ENCODE assay signal across 14 cellular contexts in genomic region chr6:156840136-156840535, GRCh38.
A peak's percentile ranks its signal among the peaks of the same experiment; 100 is the strongest.
DNase-seq lines count a peak whose midpoint lies in the region; ATAC-seq, FAIRE-seq and TF ChIP-seq lines count a peak whose summit lies in the region.
"Had no signal": no experiment of that assay in that cellular context is flagged by ENCODE, and none has a peak within 500 bp of the region (broad histone marks: within the 10 kb centered on the region; RNA-seq: fewer than 3 reads in every experiment).

No MANE protein-coding gene starts in this region.

- peak overlapping the region; percentile 7 for H3K4me3 ChIP-seq in left ventricle myocardium inferior
- H3K4me3 ChIP-seq in psoas muscle, result no peak overlapping the region
- H3K4me3 ChIP-seq: esophagus squamous epithelium had no signal

- no peak overlapping the region for H3K4me3 Mint-ChIP-seq in activated T-helper 1 cell treated with anti-CD3 and anti-CD28 coated beads, Interleukin-12 subunit alpha, Interleukin-12 subunit beta, Interleukin-2, Interleukin-4 antibody, amounts not matched to agents 30 ng/mL and 10 ng/mL and 1 ng/mL, durations not matched to agents 14 hours and 24 hours and 36 hours

- peaks cover 8% of the 10 kb centered on the region for H3K36me3 Mint-ChIP-seq in activated T-helper 1 cell treated with anti-CD3 and anti-CD28 coated beads, Interleukin-12 subunit alpha, Interleukin-12 subunit beta, Interleukin-2, Interleukin-4 antibody, amounts not matched to agents 30 ng/mL and 10 ng/mL and 1 ng/mL, durations not matched to agents 14 hours and 24 hours and 36 hours (ENCODE audit: low read depth)

- peak overlapping the region; percentile 67 for H3K27ac ChIP-seq in left ventricle myocardium inferior (replicated peaks)
- peak overlapping the region; percentile 47 for H3K27ac ChIP-seq in psoas muscle

- H3K4me1 ChIP-seq in left ventricle myocardium inferior, result peaks cover 85% of the 10 kb centered on the region
- peaks cover 70% of the 10 kb centered on the region for H3K4me1 ChIP-seq in psoas muscle

- H3K27me3 ChIP-seq in left ventricle myocardium inferior (ENCODE audit: low read depth) (no peaks in the 10 kb centered on the region), psoas muscle (ENCODE audit: insufficient read depth in 3 of 3, low read length in 2 of 3) (no peaks in the 10 kb centered on the region)
- H3K27me3 ChIP-seq: esophagus squamous epithelium had no signal

- H3K36me3 ChIP-seq in left ventricle myocardium inferior (no peaks in the 10 kb centered on the region), psoas muscle (ENCODE audit: insufficient read depth in 1 of 2, low read depth in 1 of 2) (no peaks in the 10 kb centered on the region)

- H3K9me3 ChIP-seq in left ventricle myocardium inferior (replicated peaks), result no peaks in the 10 kb centered on the region
- no peaks in the 10 kb centered on the region for H3K9me3 ChIP-seq in psoas muscle
- H3K9me3 ChIP-seq: esophagus squamous epithelium had no signal

- peaks cover 32% of the 10 kb centered on the region for H3K4me1 Mint-ChIP-seq in activated T-helper 1 cell treated with anti-CD3 and anti-CD28 coated beads, Interleukin-12 subunit alpha, Interleukin-12 subunit beta, Interleukin-2, Interleukin-4 antibody, amounts not matched to agents 30 ng/mL and 10 ng/mL and 1 ng/mL, durations not matched to agents 14 hours and 24 hours and 36 hours (ENCODE audit: low read depth)

- DNase-seq in GF-D8 (lab: John Stamatoyannopoulos, UW), result peak; percentile 45
- DNase-seq in activated T-helper 1 cell treated with anti-CD3 and anti-CD28 coated beads, Interleukin-12 subunit alpha, Interleukin-12 subunit beta, Interleukin-2, Interleukin-4 antibody, amounts not matched to agents 30 ng/mL and 10 ng/mL and 1 ng/mL, durations not matched to agents 14 hours and 24 hours and 36 hours (ENCODE audit: low spot score), result no peak
- no peak for DNase-seq in left ventricle myocardium inferior
- no peak for DNase-seq in psoas muscle
- DNase-seq in activated CD8-positive, alpha-beta memory T cell treated with anti-CD3 and anti-CD28 coated beads, Interleukin-2, amount 50 U/mL, for 4 hours, result no peak
- no peak for DNase-seq in stimulated activated CD4-positive, alpha-beta T cell treated with anti-CD3 and anti-CD28 coated beads, Interleukin-4, amount 100 ng/mL, for 4 hours
- DNase-seq in ecto neural progenitor cell (ENCODE audit: low spot score), result no peak
- no peak for DNase-seq in D721Med (ENCODE audit: insufficient read length, low spot score)
- DNase-seq: activated CD8-positive, alpha-beta memory T cell treated with anti-CD3 and anti-CD28 coated beads, Interleukin-2, amount 50 U/mL, for 48 hours; COR-L47; esophagus squamous epithelium; NCI-H2227 treated with DMSO at 0.1 percent for 48 hours; stimulated activated naive CD4-positive, alpha-beta T cell had no signal

- H3K27me3 Mint-ChIP-seq in activated T-helper 1 cell treated with anti-CD3 and anti-CD28 coated beads, Interleukin-12 subunit alpha, Interleukin-12 subunit beta, Interleukin-2, Interleukin-4 antibody, amounts not matched to agents 30 ng/mL and 10 ng/mL and 1 ng/mL, durations not matched to agents 14 hours and 24 hours and 36 hours (ENCODE audit: insufficient read depth), result no peaks in the 10 kb centered on the region

- H3K9me3 Mint-ChIP-seq in activated T-helper 1 cell treated with anti-CD3 and anti-CD28 coated beads, Interleukin-12 subunit alpha, Interleukin-12 subunit beta, Interleukin-2, Interleukin-4 antibody, amounts not matched to agents 30 ng/mL and 10 ng/mL and 1 ng/mL, durations not matched to agents 14 hours and 24 hours and 36 hours, result no peaks in the 10 kb centered on the region

- FAIRE-seq in D721Med (lab: Jason Lieb, UNC), result no peak

- intact Hi-C loops in activated T-helper 1 cell treated with anti-CD3 and anti-CD28 coated beads, Interleukin-12 subunit alpha, Interleukin-12 subunit beta, Interleukin-2, Interleukin-4 antibody, amounts not matched to agents 30 ng/mL and 10 ng/mL and 1 ng/mL, durations not matched to agents 14 hours and 24 hours and 36 hours (cut with micrococcal nuclease), result no loop called here
- intact Hi-C loops in left ventricle myocardium inferior (cut with micrococcal nuclease) (no loop called here), psoas muscle (cut with DNase I) (no loop called here)

- 49 to 52% (median 52%) methylated on average over 8 of the region's 8 CpGs for WGBS in psoas muscle, 3 donors

- H3K27ac Mint-ChIP-seq in activated T-helper 1 cell treated with anti-CD3 and anti-CD28 coated beads, Interleukin-12 subunit alpha, Interleukin-12 subunit beta, Interleukin-2, Interleukin-4 antibody, amounts not matched to agents 30 ng/mL and 10 ng/mL and 1 ng/mL, durations not matched to agents 14 hours and 24 hours and 36 hours, result peak overlapping the region; percentile 41

- TF ChIP-seq CTCF in left ventricle myocardium inferior (IDR thresholded peaks at IDR 0.05; ENCODE audit: borderline replicate concordance) (no peak), psoas muscle (IDR thresholded peaks at IDR 0.05) (no peak), D721Med (IDR thresholded peaks at IDR 0.05; ENCODE audit: insufficient read depth, missing control alignments) (no peak)

- ATAC-seq in psoas muscle, result peak in 1 of 4 donors; percentile 27
- ATAC-seq: Panc1 had no signal
